ENCODE assay signal across 8 cellular contexts in the genomic region with DNA sequence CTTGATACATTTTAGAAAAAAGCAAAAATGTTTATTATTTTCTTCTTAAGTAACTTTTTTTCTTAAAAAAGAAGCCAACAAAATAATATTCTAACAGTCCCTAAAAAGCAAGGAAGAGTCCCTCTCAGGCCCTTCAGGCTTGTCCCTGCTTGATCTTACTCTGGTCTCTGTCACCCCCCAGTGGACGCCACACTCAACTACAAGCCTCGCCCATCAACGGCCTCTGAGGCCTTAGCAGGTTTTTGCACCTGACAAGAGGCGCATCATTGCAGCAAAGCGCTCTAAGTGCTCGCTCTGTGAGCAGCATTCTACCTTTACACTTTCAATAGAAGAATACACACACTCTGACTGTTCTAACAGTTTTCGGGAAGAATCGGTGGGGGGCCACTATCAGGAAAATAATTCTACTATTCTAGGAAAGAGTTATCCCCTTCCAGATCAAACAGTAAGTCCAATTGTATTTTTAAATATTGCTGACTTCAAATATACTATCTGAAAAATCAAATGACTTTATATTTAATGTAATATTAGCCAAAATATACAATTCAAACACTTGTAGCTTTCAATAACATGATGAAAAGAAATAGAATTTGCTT.
DNase-seq lines count a peak whose midpoint lies in the region; ATAC-seq, FAIRE-seq and TF ChIP-seq lines count a peak whose summit lies in the region.

No MANE protein-coding gene starts in this region.

- H3K27me3 ChIP-seq in WERI-Rb-1 (ENCODE audit: insufficient read depth, low read depth, severe bottlenecking), result no peaks in the 10 kb centered on the region

- no peak overlapping the region for H3K4me3 ChIP-seq in WERI-Rb-1 (ENCODE audit: low read depth, low read length)
- H3K4me3 ChIP-seq in kidney (ENCODE audit: low read length in 2 of 2), result no peak overlapping the region

- H3K4me1 ChIP-seq in kidney (ENCODE audit: control insufficient read depth in 1 of 2, insufficient read depth in 1 of 2, low read depth in 1 of 2, low read length in 2 of 2), result peaks cover 0 to 5% of the 10 kb centered on the region in 2 donors

- in situ Hi-C loops in T47D (cut with HindIII; ENCODE audit: low pct_unique_long_range_greater_than_20kb, low sequenced_read_pairs), result no loop called here

- FAIRE-seq in G401.6 (lab: Jason Lieb, UNC), result peak; percentile 84
- FAIRE-seq in kidney (lab: Jason Lieb, UNC), result no peak

- H3K27ac ChIP-seq in WERI-Rb-1, result no peak overlapping the region
- H3K27ac ChIP-seq in kidney (ENCODE audit: low read depth in 2 of 2, low read length in 2 of 2), result no peak overlapping the region

- H3K9me3 ChIP-seq in WERI-Rb-1 (ENCODE audit: severe bottlenecking) (no peaks in the 10 kb centered on the region), kidney (ENCODE audit: control insufficient read depth in 1 of 2, low read length in 2 of 2) (no peaks in the 10 kb centered on the region)

- TF ChIP-seq CTCF in WERI-Rb-1 (IDR thresholded peaks at IDR 0.05; ENCODE audit: low read depth, low read length) (peak; percentile 69), kidney (IDR thresholded peaks at IDR 0.05; ENCODE audit: borderline replicate concordance, extremely low read depth, insufficient read depth) (peak; percentile 64)

- DNase-seq in GOT3 (lab: John Stamatoyannopoulos, UW) (peak; percentile 6), NCI-H1048 (lab: John Stamatoyannopoulos, UW) (peak; percentile 6), WERI-Rb-1 (peak; percentile 46), T47D (ENCODE audit: low read depth in 1 of 2, low spot score in 1 of 2) (peak; percentile 57 to 82), kidney (peak; percentile 73)
- peak; percentile 72 to 77 for DNase-seq in stimulated activated CD4-positive, alpha-beta T cell treated with anti-CD3 and anti-CD28 coated beads, Interleukin-2, amount 100 ng/mL, for 48 hours

- H3K36me3 ChIP-seq in WERI-Rb-1 (no peaks in the 10 kb centered on the region), kidney (ENCODE audit: control insufficient read depth in 1 of 2, insufficient read depth in 2 of 2, low read length in 2 of 2) (peaks cover 0 to 3% of the 10 kb centered on the region in 2 donors)

- no peak for ATAC-seq in GM18873 (IDR thresholded peaks at IDR 0.05; ENCODE audit: low FRiP score, unreplicated experiment)

- intact Hi-C loops in kidney (cut with DNase I), result no loop called here

- no peak overlapping the region for H3K9ac ChIP-seq in kidney (ENCODE audit: low read length in 2 of 2)

Comparison
In these comparisons a context has a peak if more than half of its experiments do, and no peak if none do; other contexts are left out.
1. DNase-seq: peak in every context shown above with its lines; median percentile 74 in stimulated activated CD4-positive, alpha-beta T cell treated with anti-CD3 and anti-CD28 coated beads, Interleukin-2, amount 100 ng/mL, for 48 hours; 73 in kidney; 70 in T47D; 46 in WERI-Rb-1; 6 in GOT3; 6 in NCI-H1048.